ENCODE assay signal across 8 cellular contexts in genomic region chr3:194296832-194297666, GRCh38. TPM values are rescaled to one million over a fixed set of nuclear protein-coding genes. Genes with fewer than 3 reads are reported as not detected.
DNase-seq lines count a peak whose midpoint lies in the region; ATAC-seq, FAIRE-seq and TF ChIP-seq lines count a peak whose summit lies in the region.

No MANE protein-coding gene starts in this region.

- H3K9ac ChIP-seq in endothelial cell of umbilical vein (replicated peaks; ENCODE audit: extremely low read depth, insufficient read depth, low read length): peak overlapping the region; percentile 82

- intact Hi-C loops in endothelial cell of umbilical vein (cut with micrococcal nuclease): loop anchor here (1.0 kb wide), 4 partner anchors 9 to 294 kb away; no protein-coding TSS in a partner anchor
- intact Hi-C loops in lower lobe of right lung (cut with DNase I): no loop called here
- intact Hi-C loops in thyroid gland (cut with DNase I): loop anchor here (5.0 kb wide), 1 partner anchor 110 kb away; no protein-coding TSS in a partner anchor

- peak; percentile 65 for FAIRE-seq in endothelial cell of umbilical vein (lab: Jason Lieb, UNC)

- no peaks in the 10 kb centered on the region for H3K9me1 ChIP-seq in endothelial cell of umbilical vein (replicated peaks; ENCODE audit: control insufficient read depth, extremely low read depth, insufficient read depth, low read length)

- TF ChIP-seq EP300 in Ishikawa (IDR thresholded peaks at IDR 0.05; ENCODE audit: borderline replicate concordance): no peak

- DNase-seq in endothelial cell of umbilical vein (ENCODE audit: low read depth, low spot score) (no peak), lower lobe of right lung (peak; percentile 62), thyroid gland (peak; percentile 63 to 65)

- POLR2A ChIA-PET in endothelial cell of umbilical vein (lab: Charles Lee): interaction anchor here (1.1 kb wide), 1 partner anchor 31 kb away, joined by 3 read pairs; no protein-coding TSS in a partner anchor

- H3K27me3 ChIP-seq in endothelial cell of umbilical vein (ENCODE audit: control insufficient read depth in 2 of 2, insufficient read depth in 2 of 2, low read length in 2 of 2): no peaks in the 10 kb centered on the region
- H3K27me3 ChIP-seq in lower lobe of right lung (ENCODE audit: low read depth): no peaks in the 10 kb centered on the region
- H3K27me3 ChIP-seq in thyroid gland: no peaks in the 10 kb centered on the region

- peak overlapping the region; percentile 76 for H2AFZ ChIP-seq in endothelial cell of umbilical vein (ENCODE audit: low read depth, low read length)

- H3K79me2 ChIP-seq in endothelial cell of umbilical vein (ENCODE audit: control insufficient read depth, insufficient read depth, low read length): no peaks in the 10 kb centered on the region

- H3K4me1 ChIP-seq in endothelial cell of umbilical vein (ENCODE audit: control insufficient read depth, extremely low read depth, insufficient read depth, low read length): peaks cover 13% of the 10 kb centered on the region
- peaks cover 15% of the 10 kb centered on the region for H3K4me1 ChIP-seq in lower lobe of right lung
- peaks cover 26 to 52% of the 10 kb centered on the region in 2 donors for H3K4me1 ChIP-seq in thyroid gland

- ATAC-seq in lower lobe of right lung: peak; percentile 75 to 82
- ATAC-seq in GM18502 (IDR thresholded peaks at IDR 0.05; ENCODE audit: poor library complexity, unreplicated experiment): no peak
- no peak for ATAC-seq in HG02840 (IDR thresholded peaks at IDR 0.05; ENCODE audit: low FRiP score, unreplicated experiment)
- no peak for ATAC-seq in HG02759 (IDR thresholded peaks at IDR 0.05; ENCODE audit: unreplicated experiment)
- no peak for ATAC-seq in GM19467 (IDR thresholded peaks at IDR 0.05; ENCODE audit: unreplicated experiment)

- TF ChIP-seq CTCF in endothelial cell of umbilical vein (IDR thresholded peaks at IDR 0.05; ENCODE audit: extremely low read depth in 1 of 2, insufficient read depth in 1 of 2, low read depth in 1 of 2, low read length in 2 of 2) (no peak), lower lobe of right lung (IDR thresholded peaks at IDR 0.05) (no peak), thyroid gland (IDR thresholded peaks at IDR 0.05) (no peak)

- H3K4me2 ChIP-seq in endothelial cell of umbilical vein (ENCODE audit: insufficient read depth, low read length): peak overlapping the region; percentile 31

- WGBS in thyroid gland, 2 donors: 22 to 26% methylated on average over 23 to 27 of the region's 58 CpGs

- H3K4me3 ChIP-seq in endothelial cell of umbilical vein (replicated peaks in 1 of 3; ENCODE audit: insufficient read depth in 1 of 3, low read depth in 1 of 3, low read length in 3 of 3): peak overlapping the region in 2 of 3 experiments; percentile 2 to 13
- H3K4me3 ChIP-seq in lower lobe of right lung: peak overlapping the region; percentile 37
- peak overlapping the region in 1 of 3 donors; percentile 12 for H3K4me3 ChIP-seq in thyroid gland (replicated peaks in 1 of 3)

- H3K9me3 ChIP-seq in endothelial cell of umbilical vein (replicated peaks; ENCODE audit: control insufficient read depth, insufficient read depth, low read length) (no peaks in the 10 kb centered on the region), lower lobe of right lung (no peaks in the 10 kb centered on the region), thyroid gland (no peaks in the 10 kb centered on the region)

- TF ChIP-seq RAD21 in Ishikawa (IDR thresholded peaks at IDR 0.05; ENCODE audit: low read depth): 0 out of 2 replicates have a peak, but pooled peaks have one; percentile 1

- peak overlapping the region; percentile 90 for H3K27ac ChIP-seq in endothelial cell of umbilical vein (ENCODE audit: insufficient read depth, low read depth, low read length)
- H3K27ac ChIP-seq in lower lobe of right lung: peak overlapping the region; percentile 48
- peak overlapping the region; percentile 81 to 97 (median 89) for H3K27ac ChIP-seq in thyroid gland

- TF ChIP-seq POLR2A in endothelial cell of umbilical vein (IDR thresholded peaks at IDR 0.05; ENCODE audit: low read depth, low read length): no peak
- TF ChIP-seq POLR2A in thyroid gland (IDR thresholded peaks at IDR 0.05): no peak

- H3K36me3 ChIP-seq in endothelial cell of umbilical vein (ENCODE audit: control insufficient read depth in 2 of 2, extremely low read depth in 1 of 2, insufficient read depth in 2 of 2, low read length in 2 of 2) (no peaks in the 10 kb centered on the region), lower lobe of right lung (no peaks in the 10 kb centered on the region), thyroid gland (no peaks in the 10 kb centered on the region)

- no peaks in the 10 kb centered on the region for H4K20me1 ChIP-seq in endothelial cell of umbilical vein (replicated peaks; ENCODE audit: control insufficient read depth, extremely low read depth, insufficient read depth, low read length)

- CTCF ChIA-PET in endothelial cell of umbilical vein (lab: Charles Lee): interaction anchor here (1.0 to 4.6 kb wide), 11 partner anchors 10 to 516 kb away, joined by 3 to 19 read pairs (median 6); no protein-coding TSS in a partner anchor

- dilution Hi-C loops in endothelial cell of umbilical vein (cut with MboI; ENCODE audit: extremely low pct_ligation_motif_present, low sequenced_read_pairs): no loop called here

- TSS peak; percentile 68 for BruUV-seq in endothelial cell of umbilical vein (replicated peaks; lab: Mats Ljungman, UMichigan)

TF ChIP-seq in Ishikawa, 13 proteins besides CTCF, POLR2A, EP300 and RAD21 (continues in another document):
- TF ChIP-seq NFIC (IDR thresholded peaks at IDR 0.05): no peak
- TF ChIP-seq, protein P1, sequence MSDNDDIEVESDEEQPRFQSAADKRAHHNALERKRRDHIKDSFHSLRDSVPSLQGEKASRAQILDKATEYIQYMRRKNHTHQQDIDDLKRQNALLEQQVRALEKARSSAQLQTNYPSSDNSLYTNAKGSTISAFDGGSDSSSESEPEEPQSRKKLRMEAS (IDR thresholded peaks at IDR 0.05): peak; percentile 46; the same call in 1 of the 2 replicates
- TF ChIP-seq CREB1 (IDR thresholded peaks at IDR 0.05; ENCODE audit: low read depth): 0 out of 2 replicates have a peak, but pooled peaks have one; percentile 4

TF ChIP-seq in endothelial cell of umbilical vein, 7 proteins besides CTCF, POLR2A, EP300 and RAD21:
- TF ChIP-seq JUN (IDR thresholded peaks at IDR 0.05; ENCODE audit: borderline replicate concordance, insufficient read depth, insufficient read length, low read depth) (no peak), GATA2 (IDR thresholded peaks at IDR 0.05; ENCODE audit: insufficient read depth, insufficient read length, low read depth, low read length) (no peak), MYC (IDR thresholded peaks at IDR 0.05; ENCODE audit: low read depth, low read length) (no peak), EZH2 (IDR thresholded peaks at IDR 0.05; ENCODE audit: borderline replicate concordance, low read depth, low read length, severe bottlenecking) (no peak), POLR2AphosphoS5 (IDR thresholded peaks at IDR 0.05; ENCODE audit: insufficient read depth, low read depth, low read length) (peak; percentile 30), FOS (IDR thresholded peaks at IDR 0.05; ENCODE audit: borderline replicate concordance, insufficient read depth, low read length) (no peak)
- TF ChIP-seq, protein P1 (IDR thresholded peaks at IDR 0.05; ENCODE audit: insufficient read depth, insufficient read length): no peak

RNA-seq across cellular contexts. Expression of gene CPN2, which starts 54.1 kb away (rescaled TPM):
- total RNA-seq in endothelial cell of umbilical vein: not detected in 2 replicates
- polyA plus RNA-seq in endothelial cell of umbilical vein: not detected in 2 replicates
- polyA plus RNA-seq in endothelial cell of umbilical vein (2011; cell fraction: cytosol; rRNA removed): not detected in 2 replicates
- not detected in 2 replicates for polyA plus RNA-seq in endothelial cell of umbilical vein (2011; cell fraction: nucleus; rRNA removed)
- not detected in 2 replicates for polyA plus RNA-seq in endothelial cell of umbilical vein (2012)
- not detected in 2 replicates for polyA minus RNA-seq in endothelial cell of umbilical vein
- polyA minus RNA-seq in endothelial cell of umbilical vein (2011; cell fraction: cytosol; rRNA and poly(A)+ RNA removed): not detected
- polyA minus RNA-seq in endothelial cell of umbilical vein (2011; cell fraction: nucleus; rRNA and poly(A)+ RNA removed): not detected in 2 replicates
- not detected for total RNA-seq in lower lobe of right lung
- total RNA-seq in thyroid gland: not detected

Comparison
In these comparisons a context has a peak if more than half of its experiments do, and no peak if none do; other contexts are left out.
1. ATAC-seq: peak in lower lobe of right lung (2 of 2); none in GM18502 (single experiment), HG02840 (single experiment), HG02759 (single experiment) and GM19467 (single experiment).
2. Peak in every context shown above with its lines, with median percentiles within 50 percentile points of each other: H3K27ac ChIP-seq.